Comparison of ENCODE assay signal across 8 cellular contexts in the genomic region with DNA sequence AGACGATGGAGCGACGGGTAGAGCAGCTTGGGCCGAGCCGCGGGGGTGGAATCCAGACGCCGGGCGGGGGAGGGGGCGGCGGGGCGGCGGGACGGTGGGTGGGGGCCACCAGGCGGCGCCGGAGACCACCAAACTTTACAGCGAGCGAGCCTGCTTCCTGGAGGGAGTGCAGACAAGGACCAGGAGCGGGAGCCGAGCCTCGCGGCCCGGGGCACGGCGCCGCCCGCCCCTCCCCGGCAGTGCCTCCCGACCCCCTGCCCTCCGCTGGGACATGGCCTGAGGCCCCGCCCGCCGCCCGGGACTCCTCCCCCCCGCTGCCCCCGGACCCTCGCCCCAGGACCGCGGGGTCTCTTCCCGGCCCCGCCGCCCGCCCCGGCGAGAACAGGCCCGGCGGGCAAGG. TPM values are rescaled to one million over a fixed set of nuclear protein-coding genes. Genes with fewer than 3 reads are reported as not detected.
A peak's percentile ranks its signal among the peaks of the same experiment; 100 is the strongest.
DNase-seq lines count a peak whose midpoint lies in the region; ATAC-seq and TF ChIP-seq lines count a peak whose summit lies in the region.
"Not testable (repeated sequence)": the region's sequence is repeated elsewhere in the genome, so short reads cannot be mapped to it uniquely, and the experiment has no call there.

No MANE protein-coding gene starts in this region.

- peak; percentile 66 for DNase-seq in NCI-H82 (lab: John Stamatoyannopoulos, UW)
- peak; percentile 33 to 45 for DNase-seq in activated CD4-positive, alpha-beta T cell treated with anti-CD3 and anti-CD28 coated beads, Interleukin-2, amount 50 U/mL, for 48 hours
- not testable (repeated sequence) for DNase-seq in chondrocyte (ENCODE audit: low spot score); skeletal muscle cell (ENCODE audit: low read depth)
- DNase-seq in immature natural killer cell: peak in 2 of 3 donors; percentile 35 to 41

- TF ChIP-seq CTCF in 22Rv1 (IDR thresholded peaks at IDR 0.05): not testable (repeated sequence)
- peak; percentile 69 for TF ChIP-seq CTCF in chondrocyte (IDR thresholded peaks at IDR 0.05)

- H3K27me3 Mint-ChIP-seq in chondrocyte (ENCODE audit: low read depth); immature natural killer cell (ENCODE audit: low read depth in 3 of 3): not testable (repeated sequence)

- peaks cover 40% of the 10 kb centered on the region for H3K4me1 Mint-ChIP-seq in chondrocyte (ENCODE audit: low read depth)
- H3K4me1 Mint-ChIP-seq in immature natural killer cell: peaks cover 28 to 51% of the 10 kb centered on the region in 2 donors

- peak overlapping the region; percentile 59 for H3K4me3 ChIP-seq in skeletal muscle cell (ENCODE audit: low read depth, low read length)

- H3K36me3 Mint-ChIP-seq in chondrocyte (ENCODE audit: low read depth); immature natural killer cell: not testable (repeated sequence)

- ATAC-seq in GM19328 (IDR thresholded peaks at IDR 0.05; ENCODE audit: unreplicated experiment) (peak; percentile 15), HG03039 (IDR thresholded peaks at IDR 0.05; ENCODE audit: unreplicated experiment) (peak; percentile 16)

- H3K4me3 Mint-ChIP-seq in chondrocyte (ENCODE audit: unreplicated experiment) (peak overlapping the region; percentile 92), immature natural killer cell (peak overlapping the region; percentile 85 to 92 (median 88))

- H3K27ac ChIP-seq in 22Rv1: peak overlapping the region; percentile 36; the same call in 1 of the 2 replicates

- peak overlapping the region; percentile 96 for H3K27ac Mint-ChIP-seq in chondrocyte (ENCODE audit: unreplicated experiment)
- H3K27ac Mint-ChIP-seq in immature natural killer cell: peak overlapping the region in 5 of 6 donors; percentile 79 to 92 (median 89)

- H3K9me3 Mint-ChIP-seq in chondrocyte (ENCODE audit: low read depth); immature natural killer cell: not testable (repeated sequence)

RNA-seq across cellular contexts. Expression of a gene that starts 0.4 kb away (rescaled TPM):
- 21.5 to 25.4 TPM (median 25.2 TPM) in 3 replicates for total RNA-seq in chondrocyte
- polyA plus RNA-seq in immature natural killer cell: 1 to 10 TPM; 2.7 to 7.8 (median 4.2) TPM

RNA-seq across cellular contexts. Expression of a gene that starts 27.4 kb away (rescaled TPM):
- 26.2 to 30.1 TPM (median 29.4 TPM) in 3 replicates for total RNA-seq in chondrocyte
- polyA plus RNA-seq in immature natural killer cell: 10 to 100 TPM; 35.8 to 41.3 (median 35.9) TPM
